ENCODE assay signal across 1 cellular context in the genomic region with DNA sequence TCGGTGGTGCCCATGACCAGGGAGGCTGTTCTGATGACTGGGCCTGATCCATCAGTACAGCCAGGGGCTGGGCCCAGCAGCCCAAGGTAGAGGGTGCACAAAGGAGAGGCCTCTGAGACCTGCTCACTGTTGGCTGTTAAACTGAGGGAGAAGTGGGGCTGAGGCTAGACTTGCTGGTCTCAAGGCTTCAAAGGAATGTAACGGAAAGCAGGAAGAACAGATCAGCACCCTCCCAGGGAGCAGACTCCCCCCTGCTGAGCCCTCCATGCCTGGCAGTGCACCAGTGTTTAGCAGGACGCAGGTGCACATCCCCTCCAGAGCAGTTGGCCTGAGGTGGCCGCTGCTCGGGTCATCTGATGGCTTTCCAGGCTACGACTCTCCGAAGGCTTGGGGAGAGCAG.
TF ChIP-seq lines count a peak whose summit lies in the region.

No MANE protein-coding gene starts in this region.

TF ChIP-seq in GM23338, 12 proteins besides CTCF, POLR2A, EP300 and RAD21:
- TF ChIP-seq, protein P1, sequence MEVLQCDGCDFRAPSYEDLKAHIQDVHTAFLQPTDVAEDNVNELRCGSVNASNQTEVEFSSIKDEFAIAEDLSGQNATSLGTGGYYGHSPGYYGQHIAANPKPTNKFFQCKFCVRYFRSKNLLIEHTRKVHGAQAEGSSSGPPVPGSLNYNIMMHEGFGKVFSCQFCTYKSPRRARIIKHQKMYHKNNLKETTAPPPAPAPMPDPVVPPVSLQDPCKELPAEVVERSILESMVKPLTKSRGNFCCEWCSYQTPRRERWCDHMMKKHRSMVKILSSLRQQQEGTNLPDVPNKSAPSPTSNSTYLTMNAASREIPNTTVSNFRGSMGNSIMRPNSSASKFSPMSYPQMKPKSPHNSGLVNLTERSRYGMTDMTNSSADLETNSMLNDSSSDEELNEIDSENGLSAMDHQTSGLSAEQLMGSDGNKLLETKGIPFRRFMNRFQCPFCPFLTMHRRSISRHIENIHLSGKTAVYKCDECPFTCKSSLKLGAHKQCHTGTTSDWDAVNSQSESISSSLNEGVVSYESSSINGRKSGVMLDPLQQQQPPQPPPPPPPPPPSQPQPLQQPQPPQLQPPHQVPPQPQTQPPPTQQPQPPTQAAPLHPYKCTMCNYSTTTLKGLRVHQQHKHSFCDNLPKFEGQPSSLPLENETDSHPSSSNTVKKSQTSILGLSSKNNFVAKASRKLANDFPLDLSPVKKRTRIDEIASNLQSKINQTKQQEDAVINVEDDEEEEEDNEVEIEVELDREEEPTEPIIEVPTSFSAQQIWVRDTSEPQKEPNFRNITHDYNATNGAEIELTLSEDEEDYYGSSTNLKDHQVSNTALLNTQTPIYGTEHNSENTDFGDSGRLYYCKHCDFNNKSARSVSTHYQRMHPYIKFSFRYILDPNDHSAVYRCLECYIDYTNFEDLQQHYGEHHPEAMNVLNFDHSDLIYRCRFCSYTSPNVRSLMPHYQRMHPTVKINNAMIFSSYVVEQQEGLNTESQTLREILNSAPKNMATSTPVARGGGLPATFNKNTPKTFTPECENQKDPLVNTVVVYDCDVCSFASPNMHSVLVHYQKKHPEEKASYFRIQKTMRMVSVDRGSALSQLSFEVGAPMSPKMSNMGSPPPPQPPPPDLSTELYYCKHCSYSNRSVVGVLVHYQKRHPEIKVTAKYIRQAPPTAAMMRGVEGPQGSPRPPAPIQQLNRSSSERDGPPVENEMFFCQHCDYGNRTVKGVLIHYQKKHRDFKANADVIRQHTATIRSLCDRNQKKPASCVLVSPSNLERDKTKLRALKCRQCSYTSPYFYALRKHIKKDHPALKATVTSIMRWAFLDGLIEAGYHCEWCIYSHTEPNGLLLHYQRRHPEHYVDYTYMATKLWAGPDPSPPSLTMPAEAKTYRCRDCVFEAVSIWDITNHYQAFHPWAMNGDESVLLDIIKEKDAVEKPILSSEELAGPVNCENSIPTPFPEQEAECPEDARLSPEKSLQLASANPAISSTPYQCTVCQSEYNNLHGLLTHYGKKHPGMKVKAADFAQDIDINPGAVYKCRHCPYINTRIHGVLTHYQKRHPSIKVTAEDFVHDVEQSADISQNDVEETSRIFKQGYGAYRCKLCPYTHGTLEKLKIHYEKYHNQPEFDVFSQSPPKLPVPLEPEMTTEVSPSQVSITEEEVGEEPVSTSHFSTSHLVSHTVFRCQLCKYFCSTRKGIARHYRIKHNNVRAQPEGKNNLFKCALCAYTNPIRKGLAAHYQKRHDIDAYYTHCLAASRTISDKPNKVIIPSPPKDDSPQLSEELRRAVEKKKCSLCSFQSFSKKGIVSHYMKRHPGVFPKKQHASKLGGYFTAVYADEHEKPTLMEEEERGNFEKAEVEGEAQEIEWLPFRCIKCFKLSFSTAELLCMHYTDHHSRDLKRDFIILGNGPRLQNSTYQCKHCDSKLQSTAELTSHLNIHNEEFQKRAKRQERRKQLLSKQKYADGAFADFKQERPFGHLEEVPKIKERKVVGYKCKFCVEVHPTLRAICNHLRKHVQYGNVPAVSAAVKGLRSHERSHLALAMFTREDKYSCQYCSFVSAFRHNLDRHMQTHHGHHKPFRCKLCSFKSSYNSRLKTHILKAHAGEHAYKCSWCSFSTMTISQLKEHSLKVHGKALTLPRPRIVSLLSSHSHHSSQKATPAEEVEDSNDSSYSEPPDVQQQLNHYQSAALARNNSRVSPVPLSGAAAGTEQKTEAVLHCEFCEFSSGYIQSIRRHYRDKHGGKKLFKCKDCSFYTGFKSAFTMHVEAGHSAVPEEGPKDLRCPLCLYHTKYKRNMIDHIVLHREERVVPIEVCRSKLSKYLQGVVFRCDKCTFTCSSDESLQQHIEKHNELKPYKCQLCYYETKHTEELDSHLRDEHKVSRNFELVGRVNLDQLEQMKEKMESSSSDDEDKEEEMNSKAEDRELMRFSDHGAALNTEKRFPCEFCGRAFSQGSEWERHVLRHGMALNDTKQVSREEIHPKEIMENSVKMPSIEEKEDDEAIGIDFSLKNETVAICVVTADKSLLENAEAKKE (CRISPR knock-in tag; IDR thresholded peaks at IDR 0.05), result 0 out of 2 replicates have a peak, but pooled peaks have one; percentile 28
- TF ChIP-seq EZH2 (IDR thresholded peaks at IDR 0.05; ENCODE audit: low read depth, unreplicated experiment), result no peak
- TF ChIP-seq, protein P2, sequence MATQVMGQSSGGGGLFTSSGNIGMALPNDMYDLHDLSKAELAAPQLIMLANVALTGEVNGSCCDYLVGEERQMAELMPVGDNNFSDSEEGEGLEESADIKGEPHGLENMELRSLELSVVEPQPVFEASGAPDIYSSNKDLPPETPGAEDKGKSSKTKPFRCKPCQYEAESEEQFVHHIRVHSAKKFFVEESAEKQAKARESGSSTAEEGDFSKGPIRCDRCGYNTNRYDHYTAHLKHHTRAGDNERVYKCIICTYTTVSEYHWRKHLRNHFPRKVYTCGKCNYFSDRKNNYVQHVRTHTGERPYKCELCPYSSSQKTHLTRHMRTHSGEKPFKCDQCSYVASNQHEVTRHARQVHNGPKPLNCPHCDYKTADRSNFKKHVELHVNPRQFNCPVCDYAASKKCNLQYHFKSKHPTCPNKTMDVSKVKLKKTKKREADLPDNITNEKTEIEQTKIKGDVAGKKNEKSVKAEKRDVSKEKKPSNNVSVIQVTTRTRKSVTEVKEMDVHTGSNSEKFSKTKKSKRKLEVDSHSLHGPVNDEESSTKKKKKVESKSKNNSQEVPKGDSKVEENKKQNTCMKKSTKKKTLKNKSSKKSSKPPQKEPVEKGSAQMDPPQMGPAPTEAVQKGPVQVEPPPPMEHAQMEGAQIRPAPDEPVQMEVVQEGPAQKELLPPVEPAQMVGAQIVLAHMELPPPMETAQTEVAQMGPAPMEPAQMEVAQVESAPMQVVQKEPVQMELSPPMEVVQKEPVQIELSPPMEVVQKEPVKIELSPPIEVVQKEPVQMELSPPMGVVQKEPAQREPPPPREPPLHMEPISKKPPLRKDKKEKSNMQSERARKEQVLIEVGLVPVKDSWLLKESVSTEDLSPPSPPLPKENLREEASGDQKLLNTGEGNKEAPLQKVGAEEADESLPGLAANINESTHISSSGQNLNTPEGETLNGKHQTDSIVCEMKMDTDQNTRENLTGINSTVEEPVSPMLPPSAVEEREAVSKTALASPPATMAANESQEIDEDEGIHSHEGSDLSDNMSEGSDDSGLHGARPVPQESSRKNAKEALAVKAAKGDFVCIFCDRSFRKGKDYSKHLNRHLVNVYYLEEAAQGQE (IDR thresholded peaks at IDR 0.05; ENCODE audit: unreplicated experiment), result no peak
